ENCODE assay signal across 8 cellular contexts in genomic region chr20:9467995-9468394, GRCh38. TPM values are rescaled to one million over a fixed set of nuclear protein-coding genes. Genes with fewer than 3 reads are reported as not detected.
DNase-seq lines count a peak whose midpoint lies in the region; ATAC-seq and TF ChIP-seq lines count a peak whose summit lies in the region.

No MANE protein-coding gene starts in this region.

- no peaks in the 10 kb centered on the region for H3K27me3 ChIP-seq in AG04450 (ENCODE audit: control insufficient read depth, insufficient read depth, low read length)

- CTCF ChIA-PET in AG04450 (lab: Charles Lee): interaction anchor here (1.0 to 1.9 kb wide), 2 partner anchors 9 to 10 kb away, joined by 5 to 8 read pairs; no protein-coding TSS in a partner anchor

- TF ChIP-seq CTCF in AG04450 (IDR thresholded peaks at IDR 0.05; ENCODE audit: low read depth, low read length) (peak; percentile 47), GM20000 (IDR thresholded peaks at IDR 0.05; ENCODE audit: extremely low read depth, missing control alignments) (peak; percentile 41)

- H3K4me3 ChIP-seq in AG04450 (ENCODE audit: low read depth, low read length): no peak overlapping the region

- H3K36me3 Mint-ChIP-seq in activated naive CD8-positive, alpha-beta T cell treated with anti-CD3 and anti-CD28 coated beads for 36 hours: no peaks in the 10 kb centered on the region

- no peaks in the 10 kb centered on the region for H3K27me3 Mint-ChIP-seq in activated naive CD8-positive, alpha-beta T cell treated with anti-CD3 and anti-CD28 coated beads for 36 hours

- H3K27ac ChIP-seq in AG04450 (ENCODE audit: low read depth, low read length): no peak overlapping the region

- H3K9me3 Mint-ChIP-seq in activated naive CD8-positive, alpha-beta T cell treated with anti-CD3 and anti-CD28 coated beads for 36 hours: peaks cover 5% of the 10 kb centered on the region

- no peaks in the 10 kb centered on the region for H3K4me1 Mint-ChIP-seq in activated naive CD8-positive, alpha-beta T cell treated with anti-CD3 and anti-CD28 coated beads for 36 hours

- in situ Hi-C loops in G401 (cut with HindIII; ENCODE audit: low sequenced_read_pairs): no loop called here

- no peak for DNase-seq in AG04450 (ENCODE audit: low read depth, low spot score)
- peak; percentile 7 for DNase-seq in GM20000 (ENCODE audit: low spot score)
- peak; percentile 4 for DNase-seq in OCI-M1 (lab: John Stamatoyannopoulos, UW)
- peak; percentile 5 for DNase-seq in germinal center (ENCODE audit: low spot score)
- no peak for DNase-seq in activated naive CD8-positive, alpha-beta T cell treated with anti-CD3 and anti-CD28 coated beads for 36 hours
- DNase-seq in G401 (ENCODE audit: low spot score): no peak
- no peak for DNase-seq in putamen (ENCODE audit: low spot score)

- no peak for ATAC-seq in GM21447 (IDR thresholded peaks at IDR 0.05; ENCODE audit: unreplicated experiment)

- H3K27ac Mint-ChIP-seq in activated naive CD8-positive, alpha-beta T cell treated with anti-CD3 and anti-CD28 coated beads for 36 hours: no peak overlapping the region

- H3K9me3 ChIP-seq in AG04450 (ENCODE audit: control insufficient read depth, insufficient read depth, low read length): no peaks in the 10 kb centered on the region

- POLR2A ChIA-PET in AG04450 (lab: Yijun Ruan, JAX): no interaction called here

- H3K4me3 Mint-ChIP-seq in activated naive CD8-positive, alpha-beta T cell treated with anti-CD3 and anti-CD28 coated beads for 36 hours: no peak overlapping the region

RNA-seq across cellular contexts. Expression of gene LAMP5, which starts 46.4 kb away (rescaled TPM):
- polyA plus RNA-seq in AG04450 (2011; rRNA removed): 0.12 and 0.20 TPM in 2 replicates
- polyA minus RNA-seq in AG04450 (2011; rRNA and poly(A)+ RNA removed): not detected in 2 replicates
- not detected for total RNA-seq in activated naive CD8-positive, alpha-beta T cell treated with anti-CD3 and anti-CD28 coated beads for 36 hours
- total RNA-seq in G401 (2014; rRNA removed; shearing (Covaris generic)): not detected in 2 replicates

Comparison
In these comparisons a context has a peak if more than half of its experiments do, and no peak if none do; other contexts are left out.
1. DNase-seq: peak in GM20000 (single experiment), OCI-M1 (single experiment) and germinal center (single experiment); none in AG04450 (single experiment), activated naive CD8-positive, alpha-beta T cell treated with anti-CD3 and anti-CD28 coated beads for 36 hours (single experiment), G401 (single experiment) and putamen (single experiment).